In the genomic region with DNA sequence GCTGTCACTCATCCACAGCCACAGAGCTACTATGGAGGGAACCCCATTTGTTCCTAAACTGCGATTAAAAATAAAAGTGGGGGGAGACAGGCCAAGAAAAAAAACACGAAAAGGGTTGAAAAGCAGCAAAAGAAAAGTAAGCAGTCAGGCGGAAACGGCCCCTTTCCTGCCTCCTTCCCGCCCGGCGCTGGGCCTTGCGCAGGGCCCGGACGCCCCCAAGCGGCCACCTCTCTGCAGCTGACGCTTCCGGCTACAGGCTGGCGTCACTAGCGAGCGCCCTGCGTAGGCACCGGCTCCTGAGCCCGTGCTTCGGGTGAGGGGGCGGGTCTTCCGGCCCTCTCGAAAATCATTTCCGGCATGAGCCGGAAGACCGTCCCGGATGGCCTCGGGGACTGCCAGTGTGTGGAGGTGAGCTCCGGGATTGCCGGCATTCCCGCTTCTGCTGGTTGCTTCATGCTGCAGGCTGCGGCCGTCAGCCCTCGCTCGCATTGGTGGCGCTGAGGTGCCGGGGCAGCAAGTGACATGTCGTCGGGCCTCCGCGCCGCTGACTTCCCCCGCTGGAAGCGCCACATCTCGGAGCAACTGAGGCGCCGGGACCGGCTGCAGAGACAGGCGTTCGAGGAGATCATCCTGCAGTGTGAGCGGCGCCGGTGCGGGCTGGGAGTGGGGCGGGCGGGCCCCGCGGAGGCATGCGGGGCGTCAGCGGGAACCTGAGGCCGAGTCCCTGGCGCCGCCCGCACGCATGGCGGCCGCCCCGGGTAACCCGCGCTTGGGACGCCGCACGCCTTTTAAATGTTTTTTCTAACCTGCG, we compare ENCODE assay signal across 1 cellular context.
TF ChIP-seq lines count a peak whose summit lies in the region.

ATG16L1 (plus strand) TSS at position 368 of the 811 bp plus-strand sequence; CDS start at position 523, 155 bp downstream.

TF ChIP-seq in HepG2, 621 proteins besides CTCF, POLR2A, EP300 and RAD21 (continued from another document and continues in another):
- TF ChIP-seq ZNF318 (CRISPR knock-in tag; IDR thresholded peaks at IDR 0.05) = peak; percentile 51
- TF ChIP-seq, protein P1, sequence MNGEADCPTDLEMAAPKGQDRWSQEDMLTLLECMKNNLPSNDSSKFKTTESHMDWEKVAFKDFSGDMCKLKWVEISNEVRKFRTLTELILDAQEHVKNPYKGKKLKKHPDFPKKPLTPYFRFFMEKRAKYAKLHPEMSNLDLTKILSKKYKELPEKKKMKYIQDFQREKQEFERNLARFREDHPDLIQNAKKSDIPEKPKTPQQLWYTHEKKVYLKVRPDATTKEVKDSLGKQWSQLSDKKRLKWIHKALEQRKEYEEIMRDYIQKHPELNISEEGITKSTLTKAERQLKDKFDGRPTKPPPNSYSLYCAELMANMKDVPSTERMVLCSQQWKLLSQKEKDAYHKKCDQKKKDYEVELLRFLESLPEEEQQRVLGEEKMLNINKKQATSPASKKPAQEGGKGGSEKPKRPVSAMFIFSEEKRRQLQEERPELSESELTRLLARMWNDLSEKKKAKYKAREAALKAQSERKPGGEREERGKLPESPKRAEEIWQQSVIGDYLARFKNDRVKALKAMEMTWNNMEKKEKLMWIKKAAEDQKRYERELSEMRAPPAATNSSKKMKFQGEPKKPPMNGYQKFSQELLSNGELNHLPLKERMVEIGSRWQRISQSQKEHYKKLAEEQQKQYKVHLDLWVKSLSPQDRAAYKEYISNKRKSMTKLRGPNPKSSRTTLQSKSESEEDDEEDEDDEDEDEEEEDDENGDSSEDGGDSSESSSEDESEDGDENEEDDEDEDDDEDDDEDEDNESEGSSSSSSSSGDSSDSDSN (CRISPR knock-in tag; IDR thresholded peaks at IDR 0.05) = peak; percentile 92
- TF ChIP-seq RBFOX2 (IDR thresholded peaks at IDR 0.05; ENCODE audit: low read depth, low read length) = peak; percentile 97
- peak; percentile 85 for TF ChIP-seq ASH2L (IDR thresholded peaks at IDR 0.05; ENCODE audit: insufficient read length, low read depth, low read length)
- peak; percentile 98 for TF ChIP-seq TARDBP (CRISPR knock-in tag; IDR thresholded peaks at IDR 0.05)
- TF ChIP-seq ZNF101 (CRISPR knock-in tag; IDR thresholded peaks at IDR 0.05; ENCODE audit: borderline replicate concordance, low read depth) = 0 out of 2 replicates have a peak, but pooled peaks have one; percentile 43
- peak; percentile 84 for TF ChIP-seq PRDM10 (CRISPR knock-in tag; IDR thresholded peaks at IDR 0.05; ENCODE audit: low read depth)
- TF ChIP-seq KLF16 (CRISPR knock-in tag; IDR thresholded peaks at IDR 0.05) = peak in 1 of 2 experiments; percentile 99; a peak in 2 of 4 replicates
- TF ChIP-seq AGO1 (IDR thresholded peaks at IDR 0.05; ENCODE audit: low read depth, low read length, poor library complexity, severe bottlenecking) = peak; percentile 84
- TF ChIP-seq NR1H2 (CRISPR knock-in tag; IDR thresholded peaks at IDR 0.05; ENCODE audit: borderline replicate concordance, low read depth) = no peak
- TF ChIP-seq ZSCAN31 (CRISPR knock-in tag; IDR thresholded peaks at IDR 0.05; ENCODE audit: low read depth) = peak; percentile 97
- peak; percentile 98 for TF ChIP-seq KMT2A (CRISPR knock-in tag; IDR thresholded peaks at IDR 0.05)
- no peak for TF ChIP-seq HDAC6 (IDR thresholded peaks at IDR 0.05; ENCODE audit: low read depth, low read length)
- no peak for TF ChIP-seq SMARCE1 (IDR thresholded peaks at IDR 0.05; ENCODE audit: borderline replicate concordance)
- no peak for TF ChIP-seq ZNF781 (CRISPR knock-in tag; IDR thresholded peaks at IDR 0.05; ENCODE audit: borderline replicate concordance, not compliant biosample characterization)
- TF ChIP-seq MED1 (CRISPR knock-in tag; IDR thresholded peaks at IDR 0.05) = peak; percentile 84
- TF ChIP-seq MBNL3 (CRISPR knock-in tag; conservative IDR thresholded peaks at IDR 0.05) = no peak
- TF ChIP-seq ZNF761 (CRISPR knock-in tag; conservative IDR thresholded peaks at IDR 0.05) = 0 out of 2 replicates have a peak, but pooled peaks have one; percentile 53
- peak; percentile 93 for TF ChIP-seq SALL2 (CRISPR knock-in tag; IDR thresholded peaks at IDR 0.05)
- TF ChIP-seq HHEX (CRISPR knock-in tag; IDR thresholded peaks at IDR 0.05) = 0 out of 2 replicates have a peak, but pooled peaks have one; percentile 20
- peak; percentile 23; the same call in 1 of the 2 replicates for TF ChIP-seq ZNF232 (CRISPR knock-in tag; IDR thresholded peaks at IDR 0.05; ENCODE audit: borderline replicate concordance)
- peak; percentile 81 for TF ChIP-seq SNAPC5 (CRISPR knock-in tag; IDR thresholded peaks at IDR 0.05; ENCODE audit: borderline replicate concordance)
- no peak for TF ChIP-seq TEAD2 (CRISPR knock-in tag; IDR thresholded peaks at IDR 0.05)
- TF ChIP-seq ZNF768 (CRISPR knock-in tag; IDR thresholded peaks at IDR 0.05) = peak; percentile 79
- TF ChIP-seq, protein P2, sequence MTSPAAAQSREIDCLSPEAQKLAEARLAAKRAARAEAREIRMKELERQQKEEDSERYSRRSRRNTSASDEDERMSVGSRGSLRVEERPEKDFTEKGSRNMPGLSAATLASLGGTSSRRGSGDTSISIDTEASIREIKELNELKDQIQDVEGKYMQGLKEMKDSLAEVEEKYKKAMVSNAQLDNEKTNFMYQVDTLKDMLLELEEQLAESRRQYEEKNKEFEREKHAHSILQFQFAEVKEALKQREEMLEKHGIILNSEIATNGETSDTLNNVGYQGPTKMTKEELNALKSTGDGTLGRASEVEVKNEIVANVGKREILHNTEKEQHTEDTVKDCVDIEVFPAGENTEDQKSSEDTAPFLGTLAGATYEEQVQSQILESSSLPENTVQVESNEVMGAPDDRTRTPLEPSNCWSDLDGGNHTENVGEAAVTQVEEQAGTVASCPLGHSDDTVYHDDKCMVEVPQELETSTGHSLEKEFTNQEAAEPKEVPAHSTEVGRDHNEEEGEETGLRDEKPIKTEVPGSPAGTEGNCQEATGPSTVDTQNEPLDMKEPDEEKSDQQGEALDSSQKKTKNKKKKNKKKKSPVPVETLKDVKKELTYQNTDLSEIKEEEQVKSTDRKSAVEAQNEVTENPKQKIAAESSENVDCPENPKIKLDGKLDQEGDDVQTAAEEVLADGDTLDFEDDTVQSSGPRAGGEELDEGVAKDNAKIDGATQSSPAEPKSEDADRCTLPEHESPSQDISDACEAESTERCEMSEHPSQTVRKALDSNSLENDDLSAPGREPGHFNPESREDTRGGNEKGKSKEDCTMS (CRISPR knock-in tag; conservative IDR thresholded peaks at IDR 0.05) = peak; percentile 29; the same call in 1 of the 2 replicates
- 0 out of 2 replicates have a peak, but pooled peaks have one; percentile 39 for TF ChIP-seq ZNF766 (CRISPR knock-in tag; IDR thresholded peaks at IDR 0.05; ENCODE audit: borderline replicate concordance)
- TF ChIP-seq THAP11 (CRISPR knock-in tag; IDR thresholded peaks at IDR 0.05) = peak; percentile 96
- TF ChIP-seq, protein P3, sequence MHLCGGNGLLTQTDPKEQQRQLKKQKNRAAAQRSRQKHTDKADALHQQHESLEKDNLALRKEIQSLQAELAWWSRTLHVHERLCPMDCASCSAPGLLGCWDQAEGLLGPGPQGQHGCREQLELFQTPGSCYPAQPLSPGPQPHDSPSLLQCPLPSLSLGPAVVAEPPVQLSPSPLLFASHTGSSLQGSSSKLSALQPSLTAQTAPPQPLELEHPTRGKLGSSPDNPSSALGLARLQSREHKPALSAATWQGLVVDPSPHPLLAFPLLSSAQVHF (CRISPR knock-in tag; IDR thresholded peaks at IDR 0.05) = no peak
- peak; percentile 99 for TF ChIP-seq ZNF788 (CRISPR knock-in tag; IDR thresholded peaks at IDR 0.05; ENCODE audit: borderline replicate concordance)
- peak; percentile 88 for TF ChIP-seq MAZ (IDR thresholded peaks at IDR 0.05; ENCODE audit: borderline replicate concordance, low read depth, low read length)
- TF ChIP-seq MAZ (CRISPR knock-in tag; IDR thresholded peaks at IDR 0.05; ENCODE audit: low read depth) = peak; percentile 93; the same call in 1 of the 2 replicates
- no peak for TF ChIP-seq ZEB1 (IDR thresholded peaks at IDR 0.05; ENCODE audit: insufficient replicate concordance, low read depth)
- TF ChIP-seq GPN1 (CRISPR knock-in tag; IDR thresholded peaks at IDR 0.05; ENCODE audit: borderline replicate concordance) = peak; percentile 43; the same call in 1 of the 2 replicates
- TF ChIP-seq ZNF644 (CRISPR knock-in tag; IDR thresholded peaks at IDR 0.05; ENCODE audit: low read depth) = no peak
- TF ChIP-seq U2AF1 (optimal IDR thresholded peaks at IDR 0.05; ENCODE audit: low read depth, low read length) = peak; percentile 93
- TF ChIP-seq ZNF589 (CRISPR knock-in tag; conservative IDR thresholded peaks at IDR 0.05) = no peak
- peak; percentile 63; the same call in 1 of the 2 replicates for TF ChIP-seq SMAD1 (CRISPR knock-in tag; IDR thresholded peaks at IDR 0.05; ENCODE audit: borderline replicate concordance, low read depth)
- TF ChIP-seq ZFP1 (CRISPR knock-in tag; IDR thresholded peaks at IDR 0.05) = peak; percentile 95; the same call in 1 of the 2 replicates
- TF ChIP-seq IRF2 (CRISPR knock-in tag; IDR thresholded peaks at IDR 0.05) = peak; percentile 98
- TF ChIP-seq RFXANK (CRISPR knock-in tag; IDR thresholded peaks at IDR 0.05) = peak; percentile 92; the same call in 1 of the 2 replicates
- TF ChIP-seq MBD4 (IDR thresholded peaks at IDR 0.05; ENCODE audit: borderline replicate concordance, low read length) = no peak
- peak; percentile 98 for TF ChIP-seq ZNF792 (CRISPR knock-in tag; IDR thresholded peaks at IDR 0.05)
